ENCODE assay signal across 1 cellular context in genomic region chr2:73674696-73675157, GRCh38.
TF ChIP-seq lines count a peak whose summit lies in the region.
"Not testable (repeated sequence)": the region's sequence is repeated elsewhere in the genome, so short reads cannot be mapped to it uniquely, and the experiment has no call there.

No MANE protein-coding gene starts in this region.

TF ChIP-seq in K562, 482 proteins besides CTCF, POLR2A, EP300 and RAD21 (continued from another document):
- TF ChIP-seq ATF3 (IDR thresholded peaks at IDR 0.05): peak; percentile 45; the same call in 1 of the 2 replicates
- not testable (repeated sequence) for TF ChIP-seq ATF3 (CRISPR knock-in tag; conservative IDR thresholded peaks at IDR 0.05)
- TF ChIP-seq FOSL1 (tag; conservative IDR thresholded peaks at IDR 0.05): peak; percentile 35; the same call in 1 of the 2 replicates
